In genomic region chr6:132231121-132231520, GRCh38 we compare ENCODE assay signal across 28 cellular contexts.
"Had no signal": no experiment of that assay in that cellular context is flagged by ENCODE, and none has a peak within 500 bp of the region (broad histone marks: within the 10 kb centered on the region; RNA-seq: fewer than 3 reads in every experiment).

No MANE protein-coding gene starts in this region.

- H3K27ac Mint-ChIP-seq: immature natural killer cell; mesothelial cell of epicardium; naive B cell; natural killer cell; stimulated activated naive B cell treated with anti-CD40 and anti-IgM and Interleukin-4, amounts not matched to agents 10 μg/mL and 1 μg/mL and 100 μg/mL, for 72 hours had no signal

- H3K27ac ChIP-seq: left ventricle myocardium inferior, pancreas, prostate gland, skin epidermis, stomach, testis, thyroid gland, upper lobe of right lung had no signal

- H3K36me3 Mint-ChIP-seq: immature natural killer cell, mesothelial cell of epicardium, natural killer cell had no signal

- H3K4me1 Mint-ChIP-seq: immature natural killer cell, natural killer cell had no signal

- H3K9me3 Mint-ChIP-seq: natural killer cell had no signal

- H3K9me3 ChIP-seq: left ventricle myocardium inferior, pancreas, prostate gland, testis, thyroid gland, upper lobe of right lung had no signal

- H3K4me3 Mint-ChIP-seq: immature natural killer cell; mesothelial cell of epicardium; naive B cell; natural killer cell; stimulated activated naive B cell treated with anti-CD40 and anti-IgM and Interleukin-4, amounts not matched to agents 10 μg/mL and 1 μg/mL and 100 μg/mL, for 72 hours had no signal

- DNase-seq: hypothalamus; immature natural killer cell; kidney; left ventricle myocardium inferior; mesendoderm; naive B cell; natural killer cell; nucleus accumbens; pancreas; posterior cingulate gyrus; retina; right cardiac atrium; stimulated activated CD4-positive, alpha-beta T cell treated with anti-CD3 and anti-CD28 coated beads, Interleukin-12 subunit alpha, Interleukin-12 subunit beta, amount 100 ng/mL, for 4 hours; stimulated activated CD4-positive, alpha-beta T cell treated with anti-CD3 and anti-CD28 coated beads, Interleukin-15, amount 100 ng/mL, for 24 hours; stimulated activated CD4-positive, alpha-beta T cell treated with anti-CD3 and anti-CD28 coated beads, Interleukin-2, amount 100 ng/mL, for 24 hours; stimulated activated CD4-positive, alpha-beta T cell treated with anti-CD3 and anti-CD28 coated beads, Interleukin-4, amount 100 ng/mL, for 1 hour; stimulated activated naive B cell treated with anti-CD40 and anti-IgM and Interleukin-4, amounts not matched to agents 10 μg/mL and 1 μg/mL and 100 μg/mL, for 72 hours; stimulated activated naive CD8-positive, alpha-beta T cell treated with anti-CD3 and anti-CD28 coated beads, Interleukin-15, Interleukin-2, amounts not matched to agents 100 U/mL and 50 U/mL, for 24 hours; stomach; testis; thyroid gland; trophoblast cell; upper lobe of right lung had no signal

- H3K36me3 ChIP-seq: left ventricle myocardium inferior, pancreas, prostate gland, stomach, thyroid gland, upper lobe of right lung had no signal

- H3K4me3 ChIP-seq: left ventricle myocardium inferior, lung, pancreas, prostate gland, skin epidermis, stomach, testis, thyroid gland, upper lobe of right lung had no signal

- H3K27me3 ChIP-seq: stomach, testis, thyroid gland, upper lobe of right lung had no signal

- ATAC-seq: natural killer cell; pancreas; right cardiac atrium; sciatic nerve; stimulated activated naive CD8-positive, alpha-beta T cell treated with anti-CD3 and anti-CD28 coated beads, Interleukin-15, Interleukin-2, amounts not matched to agents 100 U/mL and 50 U/mL, for 24 hours; upper lobe of right lung had no signal

- H3K4me1 ChIP-seq: left ventricle myocardium inferior, pancreas, prostate gland, thyroid gland, upper lobe of right lung had no signal

- H3K27me3 Mint-ChIP-seq: naive B cell; stimulated activated naive B cell treated with anti-CD40 and anti-IgM and Interleukin-4, amounts not matched to agents 10 μg/mL and 1 μg/mL and 100 μg/mL, for 72 hours had no signal
